ENCODE assay signal across 17 cellular contexts in genomic region chr1:115457295-115457694, GRCh38.
A peak's percentile ranks its signal among the peaks of the same experiment; 100 is the strongest.
DNase-seq lines count a peak whose midpoint lies in the region; ATAC-seq and TF ChIP-seq lines count a peak whose summit lies in the region.
"Had no signal": no experiment of that assay in that cellular context is flagged by ENCODE, and none has a peak within 500 bp of the region (broad histone marks: within the 10 kb centered on the region; RNA-seq: fewer than 3 reads in every experiment).

No MANE protein-coding gene starts in this region.

- TF ChIP-seq RAD21 in IMR-90 (IDR thresholded peaks at IDR 0.05; ENCODE audit: low read length): no peak

- CTCF ChIA-PET in IMR-90 (lab: Yijun Ruan, JAX): interaction anchor here (0.7 to 1.4 kb wide), 3 partner anchors 9 to 139 kb away, joined by 3 to 4 read pairs (median 3); no protein-coding TSS in a partner anchor

- H2BK120ac ChIP-seq in IMR-90 (ENCODE audit: low read depth, low read length): no peak overlapping the region

- TF ChIP-seq POLR2A in IMR-90 (IDR thresholded peaks at IDR 0.05; ENCODE audit: low read depth, low read length): no peak

- no CpG with 5 or more reads among the region's 2 CpGs for WGBS in IMR-90 (ENCODE audit: extremely low coverage in 2 of 2, insufficient read length in 1 of 2), 2 experiments

- TF ChIP-seq CTCF in IMR-90 (conservative IDR thresholded peaks at IDR 0.05; ENCODE audit: low read depth, low read length): no peak

- H4K8ac ChIP-seq in IMR-90 (ENCODE audit: low read depth in 2 of 2, low read length in 2 of 2): 0 out of 4 replicates have a peak overlapping the region, but pooled peaks of 1 of the 2 experiments have one; percentile 52

- no peak overlapping the region for H2AK9ac ChIP-seq in IMR-90 (replicated peaks; ENCODE audit: low read depth, low read length, poor library complexity)

- dilution Hi-C loops in IMR-90 (cut with HindIII; ENCODE audit: low sequenced_read_pairs, unreplicated experiment): no loop called here

- no peak overlapping the region for H3K4me3 ChIP-seq in IMR-90 (ENCODE audit: insufficient read depth, low read depth, low read length)
- H3K4me3 ChIP-seq: ascending aorta, gastrocnemius medialis, pancreas had no signal

- H2BK15ac ChIP-seq in IMR-90 (ENCODE audit: low read depth, low read length): peak overlapping the region; percentile 67; the same call in 1 of the 3 replicates

- no peak overlapping the region for H3K4ac ChIP-seq in IMR-90 (ENCODE audit: low read depth, low read length)

- H2BK5ac ChIP-seq in IMR-90 (ENCODE audit: low read depth, low read length, poor library complexity, severe bottlenecking): no peak overlapping the region

- H4K20me1 ChIP-seq in IMR-90 (ENCODE audit: insufficient read depth, low read length): no peaks in the 10 kb centered on the region

- H2BK20ac ChIP-seq in IMR-90 (ENCODE audit: low read depth, low read length): no peak overlapping the region; the same call in 1 of the 2 replicates

- no peak overlapping the region for H4K5ac ChIP-seq in IMR-90 (ENCODE audit: low read depth, low read length)

- H2AFZ ChIP-seq in IMR-90 (replicated peaks; ENCODE audit: low read length, poor library complexity): no peak overlapping the region

- H3K36me3 ChIP-seq in IMR-90 (ENCODE audit: control insufficient read depth, insufficient read depth, low read length): no peaks in the 10 kb centered on the region
- H3K36me3 ChIP-seq: ascending aorta, gastrocnemius medialis, pancreas had no signal

- no peaks in the 10 kb centered on the region for H3K27me3 ChIP-seq in IMR-90 (ENCODE audit: control insufficient read depth, insufficient read depth, low read length)
- H3K27me3 ChIP-seq: ascending aorta, gastrocnemius medialis, pancreas had no signal

- no peak overlapping the region for H3K23ac ChIP-seq in IMR-90 (ENCODE audit: low read depth, low read length)

- no peaks in the 10 kb centered on the region for H3K9me3 ChIP-seq in IMR-90 (ENCODE audit: control insufficient read depth, insufficient read depth, low read length)
- H3K9me3 ChIP-seq: ascending aorta, gastrocnemius medialis, pancreas had no signal

- DNase-seq in COLO668 (lab: John Stamatoyannopoulos, UW; ENCODE audit: unreplicated experiment) (peak; percentile 34), IMR-90 (no peak), NCI-H2227 (lab: John Stamatoyannopoulos, UW; ENCODE audit: unreplicated experiment) (peak; percentile 85), glomerular visceral epithelial cell (ENCODE audit: extremely low spot score) (peak; percentile 32), NCI-H526 (lab: John Stamatoyannopoulos, UW) (no peak), A172 (ENCODE audit: low spot score) (no peak)
- no peak for DNase-seq in stimulated activated naive CD4-positive, alpha-beta T cell (lab: John Stamatoyannopoulos, UW)
- DNase-seq: activated CD8-positive, alpha-beta memory T cell treated with anti-CD3 and anti-CD28 coated beads, Interleukin-2, amount 50 U/mL, for 4 hours; activated naive CD4-positive, alpha-beta T cell; gastrocnemius medialis; pancreas; Right ventricle myocardium superior; stimulated activated CD4-positive, alpha-beta T cell treated with anti-CD3 and anti-CD28 coated beads, Interleukin-4, amount 100 ng/mL, for 24 hours; stimulated activated CD8-positive, alpha-beta memory T cell treated with anti-CD3 and anti-CD28 coated beads, Interleukin-4, amount 100 ng/mL, for 48 hours; T-helper 9 cell had no signal

- intact Hi-C loops in IMR-90 (cut with micrococcal nuclease): no loop called here

- H2AK5ac ChIP-seq in IMR-90 (ENCODE audit: low read depth, low read length): peak overlapping the region; percentile 60; the same call in 1 of the 2 replicates

- no peak for ATAC-seq in IMR-90 (ENCODE audit: low read depth)
- ATAC-seq in HG03457 (IDR thresholded peaks at IDR 0.05; ENCODE audit: unreplicated experiment): no peak

- H3K9ac ChIP-seq in IMR-90 (ENCODE audit: low read depth, low read length): no peak overlapping the region

- 0 out of 2 replicates have a peak overlapping the region, but pooled peaks have one; percentile 36 for H3K14ac ChIP-seq in IMR-90 (replicated peaks; ENCODE audit: low read depth, low read length)

- H3K27ac ChIP-seq in IMR-90 (ENCODE audit: insufficient read depth, low read length): no peak overlapping the region
- H3K27ac ChIP-seq: ascending aorta, pancreas had no signal

- no peak overlapping the region for H3K56ac ChIP-seq in IMR-90 (ENCODE audit: extremely low read depth, insufficient read depth, low read length)

- BruUV-seq in IMR-90 (replicated peaks; lab: Mats Ljungman, UMichigan): no TSS peak

- no peak overlapping the region for H3K4me2 ChIP-seq in IMR-90 (ENCODE audit: low read depth, low read length)

- H3K18ac ChIP-seq in IMR-90 (ENCODE audit: low read depth, low read length): no peak overlapping the region

- no peak overlapping the region for H4K91ac ChIP-seq in IMR-90 (ENCODE audit: insufficient read depth, low read depth, low read length)

- peaks cover 12% of the 10 kb centered on the region for H3K9me1 ChIP-seq in IMR-90 (ENCODE audit: insufficient read depth, low read length)

- no peaks in the 10 kb centered on the region for H3K79me1 ChIP-seq in IMR-90 (ENCODE audit: low read depth in 1 of 2, low read length in 2 of 2)

- in situ Hi-C loops in IMR-90 (cut with MboI; ENCODE audit: low sequenced_read_pairs): no loop called here

- POLR2A ChIA-PET in IMR-90 (lab: Charles Lee; ENCODE audit: unreplicated experiment): no interaction called here

- H3K4me1 ChIP-seq in IMR-90 (ENCODE audit: control insufficient read depth, insufficient read depth, low read length): peaks cover 19% of the 10 kb centered on the region
- H3K4me1 ChIP-seq: ascending aorta, pancreas had no signal

TF ChIP-seq in IMR-90, 13 proteins besides CTCF, POLR2A, EP300 and RAD21:
- TF ChIP-seq RCOR1 (IDR thresholded peaks at IDR 0.05; ENCODE audit: insufficient replicate concordance, low read length) (no peak), RFX5 (IDR thresholded peaks at IDR 0.05; ENCODE audit: low read depth, low read length) (no peak), BHLHE40 (IDR thresholded peaks at IDR 0.05; ENCODE audit: low read depth, low read length) (no peak), SMC3 (IDR thresholded peaks at IDR 0.05; ENCODE audit: low read depth, low read length) (no peak), ELK1 (IDR thresholded peaks at IDR 0.05; ENCODE audit: borderline replicate concordance, low read depth, low read length) (no peak), CHD1 (IDR thresholded peaks at IDR 0.05; ENCODE audit: low read depth, low read length) (no peak), MAZ (IDR thresholded peaks at IDR 0.05; ENCODE audit: borderline replicate concordance, low read depth, low read length) (no peak), MXI1 (IDR thresholded peaks at IDR 0.05; ENCODE audit: borderline replicate concordance, low read depth, low read length) (no peak), USF2 (IDR thresholded peaks at IDR 0.05; ENCODE audit: low read depth, low read length) (no peak), FOS (IDR thresholded peaks at IDR 0.05; ENCODE audit: low read depth, low read length) (no peak), CEBPB (IDR thresholded peaks at IDR 0.05; ENCODE audit: low read depth, low read length) (no peak), NFE2L2 (IDR thresholded peaks at IDR 0.05; ENCODE audit: low read depth, low read length) (no peak), MAFK (IDR thresholded peaks at IDR 0.05; ENCODE audit: low read depth, low read length) (no peak)

Comparison
In these comparisons a context has a peak if more than half of its experiments do, and no peak if none do; other contexts are left out.
1. DNase-seq: peak in COLO668 (single experiment), NCI-H2227 (single experiment) and glomerular visceral epithelial cell (single experiment); none in IMR-90 (single experiment), NCI-H526 (0 of 2), A172 (single experiment) and stimulated activated naive CD4-positive, alpha-beta T cell (0 of 6).